ENCODE assay signal across 8 cellular contexts in the genomic region with DNA sequence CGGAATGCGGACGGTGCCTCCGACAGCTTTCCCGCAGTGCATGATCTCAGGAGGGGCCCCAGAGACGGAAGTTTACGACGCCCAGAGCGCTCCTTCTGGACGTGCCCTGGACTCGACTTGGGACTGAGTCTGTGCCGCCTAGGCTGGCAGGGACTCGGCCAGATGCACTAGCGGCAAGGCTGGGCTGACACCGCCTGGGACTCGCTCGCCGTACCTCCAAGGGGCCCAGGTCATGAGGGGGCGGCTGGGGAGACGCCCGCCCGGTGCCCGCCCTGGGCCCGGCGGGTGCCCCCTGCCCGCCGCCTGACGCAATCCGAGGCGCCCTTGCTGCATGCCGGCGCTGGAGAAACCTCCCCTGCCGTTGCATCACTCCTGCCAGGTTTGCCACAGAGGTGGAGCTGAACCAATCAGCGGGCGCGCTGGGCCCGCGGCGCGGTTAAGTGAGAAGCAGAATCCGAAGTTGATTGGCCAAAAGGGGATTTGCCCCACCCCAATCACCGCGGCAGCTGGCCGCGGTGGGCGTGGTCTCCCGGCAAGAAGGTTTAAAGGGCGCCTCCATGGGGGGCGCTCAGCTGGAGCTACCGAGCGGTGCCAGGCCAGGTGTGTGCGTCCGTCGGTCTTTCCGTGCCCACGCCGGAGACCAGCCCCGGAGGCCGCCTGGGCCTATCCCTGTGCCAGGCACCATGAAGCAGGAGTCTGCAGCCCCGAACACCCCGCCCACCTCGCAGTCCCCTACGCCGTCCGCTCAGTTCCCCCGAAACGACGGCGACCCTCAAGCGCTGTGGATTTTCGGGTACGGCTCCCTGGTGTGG. TPM values are rescaled to one million over a fixed set of nuclear protein-coding genes. Genes with fewer than 3 reads are reported as not detected.
DNase-seq lines count a peak whose midpoint lies in the region; ATAC-seq and TF ChIP-seq lines count a peak whose summit lies in the region.

Gene CHAC1 (plus strand): TSS at position 571 of the 812 bp plus-strand sequence. CDS start 113 bp downstream, at position 684.

- peak within 1 kb of the TSS; percentile 88 for H4K8ac ChIP-seq in trophoblast cell (ENCODE audit: low read depth, low read length)

- peak within 1 kb of the TSS; percentile 45 for H4K12ac ChIP-seq in trophoblast cell (ENCODE audit: low read depth, low read length)

- H3K27me3 Mint-ChIP-seq in activated naive CD8-positive, alpha-beta T cell treated with anti-CD3 and anti-CD28 coated beads for 36 hours = peaks cover 3% of the 10 kb centered on the region

- H3K27ac ChIP-seq in cardiac muscle cell = no peak within 1 kb of the TSS
- no peak within 1 kb of the TSS for H3K27ac ChIP-seq in trophoblast cell (ENCODE audit: low read depth, low read length)
- peak within 1 kb of the TSS; percentile 85 to 90 (median 86) for H3K27ac ChIP-seq in transverse colon

- no CpG with 5 or more reads among the region's 72 CpGs for WGBS in trophoblast cell (ENCODE audit: extremely low coverage, insufficient coverage, insufficient read length)
- WGBS in transverse colon (ENCODE audit: low coverage in 1 of 2), 2 donors = 0% methylated on average over 27 of the region's 72 CpGs; no CpG with 5 or more reads in 1 of the 2 donors

- H3K27ac Mint-ChIP-seq in activated naive CD8-positive, alpha-beta T cell treated with anti-CD3 and anti-CD28 coated beads for 36 hours = peak within 1 kb of the TSS; percentile 97

- peak; percentile 93 for ATAC-seq in HG02610 (IDR thresholded peaks at IDR 0.05; ENCODE audit: unreplicated experiment)

- H3K23ac ChIP-seq in trophoblast cell (ENCODE audit: low read length) = no peak within 1 kb of the TSS

- H3K27me3 ChIP-seq in cardiac muscle cell = no peaks in the 10 kb centered on the region
- no peaks in the 10 kb centered on the region for H3K27me3 ChIP-seq in trophoblast cell (ENCODE audit: insufficient read depth, low read length)
- no peaks in the 10 kb centered on the region for H3K27me3 ChIP-seq in transverse colon

- TF ChIP-seq POLR2A in GM10847 (IDR thresholded peaks at IDR 0.05; ENCODE audit: extremely low read depth, insufficient read length) (peak; percentile 81), transverse colon (IDR thresholded peaks at IDR 0.05) (peak; percentile 87)

- H3K36me3 Mint-ChIP-seq in activated naive CD8-positive, alpha-beta T cell treated with anti-CD3 and anti-CD28 coated beads for 36 hours = peaks cover 33% of the 10 kb centered on the region

- in situ Hi-C loops in transverse colon (cut with MboI; ENCODE audit: low pct_ligation_motif_present in 1 of 4, low pct_unique_long_range_greater_than_20kb in 1 of 4, low sequenced_read_pairs in 3 of 4) = no loop called here

- peak within 1 kb of the TSS; percentile 64 for H3K14ac ChIP-seq in trophoblast cell (ENCODE audit: low read length)

- peak within 1 kb of the TSS; percentile 94 for H3K4me2 ChIP-seq in trophoblast cell (ENCODE audit: low read length)

- no peak within 1 kb of the TSS for H2BK12ac ChIP-seq in trophoblast cell (ENCODE audit: low read length)

- peak within 1 kb of the TSS; percentile 82 for H4K91ac ChIP-seq in trophoblast cell (ENCODE audit: low read depth, low read length)

- H3K18ac ChIP-seq in trophoblast cell (ENCODE audit: low read length) = peak within 1 kb of the TSS; percentile 63

- DNase-seq in NCI-H1092 treated with DMSO at 0.1 percent for 48 hours (lab: John Stamatoyannopoulos, UW) (peak; percentile 87), SKM-1 treated with dmso at 0.1 percent for 144 hours (lab: John Stamatoyannopoulos, UW; ENCODE audit: unreplicated experiment) (peak; percentile 92), cardiac muscle cell (ENCODE audit: low read depth in 1 of 2, low spot score in 1 of 2) (peak; percentile 96 to 98), trophoblast cell (peak; percentile 52 to 76), transverse colon (peak; percentile 97)
- DNase-seq in activated naive CD8-positive, alpha-beta T cell treated with anti-CD3 and anti-CD28 coated beads for 36 hours = peak; percentile 98

- no peak for TF ChIP-seq EP300 in transverse colon (IDR thresholded peaks at IDR 0.05; ENCODE audit: low read depth)

- peaks cover 7% of the 10 kb centered on the region for H3K79me2 ChIP-seq in trophoblast cell (ENCODE audit: control insufficient read depth, insufficient read depth, low read length, poor library complexity)

- H2AFZ ChIP-seq in trophoblast cell (ENCODE audit: insufficient read depth, low read length, poor library complexity) = peak within 1 kb of the TSS; percentile 64

- peaks cover 41% of the 10 kb centered on the region for H3K4me1 Mint-ChIP-seq in activated naive CD8-positive, alpha-beta T cell treated with anti-CD3 and anti-CD28 coated beads for 36 hours

- no peak for TF ChIP-seq CTCF in cardiac muscle cell (IDR thresholded peaks at IDR 0.05; ENCODE audit: low read depth, low read length)
- peak in 1 of 5 experiments; percentile 35 for TF ChIP-seq CTCF in transverse colon (IDR thresholded peaks at IDR 0.05)

- H2BK5ac ChIP-seq in trophoblast cell (ENCODE audit: low read depth, low read length, poor library complexity) = peak within 1 kb of the TSS; percentile 2

- no peaks in the 10 kb centered on the region for H3K4me1 ChIP-seq in cardiac muscle cell (ENCODE audit: low read depth)
- H3K4me1 ChIP-seq in trophoblast cell (ENCODE audit: control insufficient read depth in 1 of 2, insufficient read depth in 2 of 2, low read length in 2 of 2) = peaks cover 5 to 12% of the 10 kb centered on the region in 2 experiments
- H3K4me1 ChIP-seq in transverse colon = peaks cover 9 to 42% (median 15%) of the 10 kb centered on the region in 4 donors

- H3K9me3 Mint-ChIP-seq in activated naive CD8-positive, alpha-beta T cell treated with anti-CD3 and anti-CD28 coated beads for 36 hours = no peaks in the 10 kb centered on the region

- H3K9me3 ChIP-seq in cardiac muscle cell (ENCODE audit: low read depth) = no peaks in the 10 kb centered on the region
- no peaks in the 10 kb centered on the region for H3K9me3 ChIP-seq in trophoblast cell (ENCODE audit: insufficient read depth, low read depth, low read length)
- no peaks in the 10 kb centered on the region for H3K9me3 ChIP-seq in transverse colon

- intact Hi-C loops in transverse colon (cut with DNase I; ENCODE audit: low total_unique reads) = no loop called here

- H2BK120ac ChIP-seq in trophoblast cell (ENCODE audit: insufficient read depth, low read length, poor library complexity) = peak within 1 kb of the TSS; percentile 19

- H3K36me3 ChIP-seq in cardiac muscle cell = no peaks in the 10 kb centered on the region
- H3K36me3 ChIP-seq in trophoblast cell (ENCODE audit: control insufficient read depth in 1 of 2, insufficient read depth in 2 of 2, low read length in 2 of 2) = no peaks in the 10 kb centered on the region
- no peaks in the 10 kb centered on the region for H3K36me3 ChIP-seq in transverse colon

- peaks cover 8% of the 10 kb centered on the region for H3K79me1 ChIP-seq in trophoblast cell (ENCODE audit: low read length)

- H3K4me3 ChIP-seq in cardiac muscle cell (peak within 1 kb of the TSS; percentile 60), trophoblast cell (ENCODE audit: low read depth, low read length) (peak within 1 kb of the TSS; percentile 76), transverse colon (peak within 1 kb of the TSS; percentile 53 to 82 (median 60))

- H3K4ac ChIP-seq in trophoblast cell (ENCODE audit: low read depth, low read length) = peak within 1 kb of the TSS; percentile 10

- H3K4me3 Mint-ChIP-seq in activated naive CD8-positive, alpha-beta T cell treated with anti-CD3 and anti-CD28 coated beads for 36 hours = peak within 1 kb of the TSS; percentile 94

- peak within 1 kb of the TSS; percentile 13 for H3K9ac ChIP-seq in trophoblast cell (ENCODE audit: low read length)

- H2AK5ac ChIP-seq in trophoblast cell (ENCODE audit: low read length) = no peak within 1 kb of the TSS

RNA-seq across cellular contexts. Expression of gene CHAC1, which starts in this region (rescaled TPM):
- total RNA-seq in activated naive CD8-positive, alpha-beta T cell treated with anti-CD3 and anti-CD28 coated beads for 36 hours = 10 to 100 TPM; 43.9 to 45.8 TPM
- total RNA-seq in cardiac muscle cell (6.0 and 8.0 TPM in 2 replicates), transverse colon (1 to 10 TPM in 3 of 4 donors, under 1 TPM in 1; 0.60 to 6.7 (median 2.5) TPM)
- 3.1 and 5.0 TPM in 2 replicates for polyA plus RNA-seq in cardiac muscle cell
- 48.6 and 53.4 TPM in 2 replicates for polyA plus RNA-seq in trophoblast cell (2013)

Comparison
In these comparisons a context has a peak if more than half of its experiments do, and no peak if none do; other contexts are left out.
1. H3K27ac ChIP-seq: peak in transverse colon (4 of 4); none in cardiac muscle cell (single experiment) and trophoblast cell (single experiment).
2. Peak in every context shown above with its lines, with median percentiles within 50 percentile points of each other: DNase-seq and H3K4me3 ChIP-seq.